In genomic region chr18:78390985-78391384, GRCh38 we compare ENCODE assay signal across 33 cellular contexts.
"Had no signal": no experiment of that assay in that cellular context is flagged by ENCODE, and none has a peak within 500 bp of the region (broad histone marks: within the 10 kb centered on the region; RNA-seq: fewer than 3 reads in every experiment).

No MANE protein-coding gene starts in this region.

- H3K4me3 Mint-ChIP-seq: activated CD4-positive, alpha-beta memory T cell treated with anti-CD3 and anti-CD28 coated beads for 36 hours; activated CD8-positive, alpha-beta memory T cell treated with anti-CD3 and anti-CD28 coated beads, Interleukin-2, amount 10 ng/mL, durations not matched to agents 7 days and 5 days; activated CD8-positive, alpha-beta T cell treated with anti-CD3 and anti-CD28 coated beads, Interleukin-2, amount 10 ng/mL, durations not matched to agents 7 days and 5 days; activated naive CD4-positive, alpha-beta T cell treated with anti-CD3 and anti-CD28 coated beads for 36 hours; activated naive CD4-positive, alpha-beta T cell treated with anti-CD3 and anti-CD28 coated beads, Interleukin-2, amount 50 U/mL, for 24 hours; activated naive CD8-positive, alpha-beta T cell treated with anti-CD3 and anti-CD28 coated beads for 36 hours; activated naive CD8-positive, alpha-beta T cell treated with anti-CD3 and anti-CD28 coated beads, Interleukin-2, amount 50 U/mL, for 24 hours; activated T-helper 1 cell treated with anti-CD3 and anti-CD28 coated beads, Interleukin-12 subunit alpha, Interleukin-12 subunit beta, Interleukin-2, Interleukin-4 antibody, amounts not matched to agents 30 ng/mL and 10 ng/mL and 1 ng/mL, durations not matched to agents 14 hours and 24 hours and 36 hours; brain; dendritic cell treated with granulocyte-macrophage colony-stimulating factor and Interleukin-4, amounts not matched to agents 40 ng/mL and 50 ng/mL, for 4 days; endodermal cell; WTC11 had no signal

- H3K27ac Mint-ChIP-seq: activated CD4-positive, alpha-beta memory T cell treated with anti-CD3 and anti-CD28 coated beads for 36 hours; activated CD8-positive, alpha-beta memory T cell treated with anti-CD3 and anti-CD28 coated beads, Interleukin-2, amount 10 ng/mL, durations not matched to agents 7 days and 5 days; activated CD8-positive, alpha-beta T cell treated with anti-CD3 and anti-CD28 coated beads, Interleukin-2, amount 10 ng/mL, durations not matched to agents 7 days and 5 days; activated naive CD4-positive, alpha-beta T cell treated with anti-CD3 and anti-CD28 coated beads for 36 hours; activated naive CD4-positive, alpha-beta T cell treated with anti-CD3 and anti-CD28 coated beads, Interleukin-2, amount 50 U/mL, for 24 hours; activated naive CD8-positive, alpha-beta T cell treated with anti-CD3 and anti-CD28 coated beads for 36 hours; activated naive CD8-positive, alpha-beta T cell treated with anti-CD3 and anti-CD28 coated beads, Interleukin-2, amount 50 U/mL, for 24 hours; activated T-helper 1 cell treated with anti-CD3 and anti-CD28 coated beads, Interleukin-12 subunit alpha, Interleukin-12 subunit beta, Interleukin-2, Interleukin-4 antibody, amounts not matched to agents 30 ng/mL and 10 ng/mL and 1 ng/mL, durations not matched to agents 14 hours and 24 hours and 36 hours; activated T-helper 2 cell treated with anti-CD3 and anti-CD28 coated beads, Interferon-gamma antibody, Interleukin-2, Interleukin-4, amounts not matched to agents 10 μg/mL and 5 μg/mL and 100 μg/mL, durations not matched to agents 14 hours and 24 hours and 36 hours; brain; dendritic cell treated with granulocyte-macrophage colony-stimulating factor and Interleukin-4, amounts not matched to agents 40 ng/mL and 50 ng/mL, for 4 days; endodermal cell; WTC11 had no signal

- H3K4me1 Mint-ChIP-seq: activated CD8-positive, alpha-beta memory T cell treated with anti-CD3 and anti-CD28 coated beads, Interleukin-2, amount 10 ng/mL, durations not matched to agents 7 days and 5 days; activated naive CD4-positive, alpha-beta T cell treated with anti-CD3 and anti-CD28 coated beads, Interleukin-2, amount 50 U/mL, for 24 hours; activated naive CD8-positive, alpha-beta T cell treated with anti-CD3 and anti-CD28 coated beads for 36 hours; activated naive CD8-positive, alpha-beta T cell treated with anti-CD3 and anti-CD28 coated beads, Interleukin-2, amount 50 U/mL, for 24 hours; WTC11 had no signal

- H3K27me3 Mint-ChIP-seq: activated CD4-positive, alpha-beta memory T cell treated with anti-CD3 and anti-CD28 coated beads for 36 hours; activated CD8-positive, alpha-beta memory T cell treated with anti-CD3 and anti-CD28 coated beads, Interleukin-2, amount 10 ng/mL, durations not matched to agents 7 days and 5 days; activated naive CD4-positive, alpha-beta T cell treated with anti-CD3 and anti-CD28 coated beads, Interleukin-2, amount 50 U/mL, for 24 hours; activated naive CD8-positive, alpha-beta T cell treated with anti-CD3 and anti-CD28 coated beads for 36 hours; activated naive CD8-positive, alpha-beta T cell treated with anti-CD3 and anti-CD28 coated beads, Interleukin-2, amount 50 U/mL, for 24 hours; dendritic cell treated with granulocyte-macrophage colony-stimulating factor and Interleukin-4, amounts not matched to agents 40 ng/mL and 50 ng/mL, for 4 days had no signal

- H3K4me1 ChIP-seq: adrenal gland, ascending aorta, breast epithelium, colonic mucosa, esophagus squamous epithelium, gastroesophageal sphincter had no signal

- H3K4me3 ChIP-seq: adrenal gland, ascending aorta, breast epithelium, cardiac muscle cell, colonic mucosa, dorsolateral prefrontal cortex, esophagus squamous epithelium, gastroesophageal sphincter had no signal

- ATAC-seq: activated CD8-positive, alpha-beta memory T cell treated with anti-CD3 and anti-CD28 coated beads, Interleukin-2, amount 10 ng/mL, durations not matched to agents 7 days and 5 days; activated CD8-positive, alpha-beta T cell treated with anti-CD3 and anti-CD28 coated beads, Interleukin-2, amount 10 ng/mL, durations not matched to agents 7 days and 5 days; activated naive CD8-positive, alpha-beta T cell treated with anti-CD3 and anti-CD28 coated beads, Interleukin-2, amount 50 U/mL, for 24 hours; gastroesophageal sphincter; WTC11 had no signal

- H3K9me3 ChIP-seq: adrenal gland, colonic mucosa, esophagus squamous epithelium had no signal

- H3K36me3 ChIP-seq: adrenal gland, ascending aorta, breast epithelium, cardiac muscle cell, colonic mucosa, esophagus squamous epithelium, gastroesophageal sphincter had no signal

- H3K9me3 Mint-ChIP-seq: endodermal cell had no signal

- DNase-seq: activated CD4-positive, alpha-beta memory T cell treated with anti-CD3 and anti-CD28 coated beads for 36 hours; activated CD4-positive, alpha-beta T cell treated with anti-CD3 and anti-CD28 coated beads for 1 hour; activated CD4-positive, alpha-beta T cell treated with anti-CD3 and anti-CD28 coated beads for 4 hours; activated CD8-positive, alpha-beta memory T cell treated with anti-CD3 and anti-CD28 coated beads, Interleukin-2, amount 10 ng/mL, durations not matched to agents 7 days and 5 days; activated CD8-positive, alpha-beta memory T cell treated with anti-CD3 and anti-CD28 coated beads, Interleukin-2, amount 50 U/mL, for 4 hours; activated CD8-positive, alpha-beta T cell treated with anti-CD3 and anti-CD28 coated beads, Interleukin-2, amount 10 ng/mL, durations not matched to agents 7 days and 5 days; activated effector memory CD4-positive, alpha-beta T cell treated with anti-CD3 and anti-CD28 coated beads, Interleukin-2, amount 50 U/mL, for 16 hours; activated naive CD4-positive, alpha-beta T cell treated with anti-CD3 and anti-CD28 coated beads for 36 hours; activated naive CD8-positive, alpha-beta T cell treated with anti-CD3 and anti-CD28 coated beads for 36 hours; activated naive CD8-positive, alpha-beta T cell treated with anti-CD3 and anti-CD28 coated beads, Interleukin-2, amount 50 U/mL, for 24 hours; activated T-cell treated with anti-CD3 and anti-CD28 coated beads, Interleukin-2, amount 50 U/mL, for 1 hour; activated T-cell treated with anti-CD3 and anti-CD28 coated beads, Interleukin-2, amount 50 U/mL, for 48 hours; adrenal gland; amygdala; central memory CD4-positive, alpha-beta T cell; cerebellar nuclear complex; colonic mucosa; dorsolateral prefrontal cortex; effector memory CD4-positive, alpha-beta T cell; endodermal cell; esophagus squamous epithelium; foreskin melanocyte; T-helper 2 cell had no signal

- H3K36me3 Mint-ChIP-seq: activated CD4-positive, alpha-beta memory T cell treated with anti-CD3 and anti-CD28 coated beads for 36 hours; activated CD8-positive, alpha-beta memory T cell treated with anti-CD3 and anti-CD28 coated beads, Interleukin-2, amount 10 ng/mL, durations not matched to agents 7 days and 5 days; activated naive CD8-positive, alpha-beta T cell treated with anti-CD3 and anti-CD28 coated beads for 36 hours; brain had no signal

- H3K27me3 ChIP-seq: adrenal gland, ascending aorta, breast epithelium, cardiac muscle cell, colonic mucosa, esophagus squamous epithelium had no signal

- H3K27ac ChIP-seq: adrenal gland, ascending aorta, breast epithelium, cardiac muscle cell, colonic mucosa, dorsolateral prefrontal cortex, esophagus squamous epithelium, gastroesophageal sphincter had no signal
